24 cellular contexts compared by ENCODE assay signal in the genomic region with DNA sequence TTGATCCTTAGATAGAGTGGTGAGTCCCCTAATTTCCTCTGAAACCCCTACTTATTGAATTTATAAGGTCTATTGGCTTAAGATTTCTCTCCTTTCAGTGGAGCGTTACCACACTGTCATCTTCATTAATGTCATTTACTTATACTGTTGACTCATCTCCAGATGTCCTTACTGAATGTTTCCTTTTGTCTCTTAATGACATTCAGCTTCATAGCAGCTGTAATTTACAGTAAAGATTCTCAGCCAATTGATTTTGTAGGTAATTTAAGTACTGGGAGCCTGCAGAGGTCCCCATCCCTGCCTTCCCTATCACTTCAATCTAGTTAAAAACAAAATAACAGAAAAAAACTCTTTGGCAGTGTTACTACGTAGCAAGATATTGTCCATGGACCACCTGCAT. TPM values are rescaled to one million over a fixed set of nuclear protein-coding genes. Genes with fewer than 3 reads are reported as not detected.
DNase-seq lines count a peak whose midpoint lies in the region; ATAC-seq, FAIRE-seq and TF ChIP-seq lines count a peak whose summit lies in the region.
"Had no signal": no experiment of that assay in that cellular context is flagged by ENCODE, and none has a peak within 500 bp of the region (broad histone marks: within the 10 kb centered on the region; RNA-seq: fewer than 3 reads in every experiment).

No MANE protein-coding gene starts in this region.

- no peaks in the 10 kb centered on the region for H3K27me3 ChIP-seq in SK-N-SH (ENCODE audit: insufficient read depth)
- no peaks in the 10 kb centered on the region for H3K27me3 ChIP-seq in HepG2 (ENCODE audit: control insufficient read depth in 1 of 2, insufficient read depth in 2 of 2, low read length in 2 of 2)
- H3K27me3 ChIP-seq: MG63, Peyer's patch had no signal

- no peaks in the 10 kb centered on the region for H3K79me2 ChIP-seq in SK-N-SH (ENCODE audit: insufficient read depth)
- no peaks in the 10 kb centered on the region for H3K79me2 ChIP-seq in HepG2 (ENCODE audit: insufficient read depth, low read length)

- no peak for TF ChIP-seq RAD21 in SK-N-SH (IDR thresholded peaks at IDR 0.05; ENCODE audit: low read length)
- TF ChIP-seq RAD21 in HepG2 (CRISPR knock-in tag; IDR thresholded peaks at IDR 0.05) = no peak

- H3K4me2 ChIP-seq in SK-N-SH = no peak overlapping the region
- H3K4me2 ChIP-seq in HepG2 (ENCODE audit: low read depth, low read length) = no peak overlapping the region

- H3K36me3 ChIP-seq in SK-N-SH (replicated peaks in 1 of 2; ENCODE audit: control insufficient read depth in 1 of 2, insufficient read depth in 2 of 2, low read length in 1 of 2) (no peaks in the 10 kb centered on the region), HepG2 (replicated peaks in 1 of 2; ENCODE audit: control insufficient read depth in 1 of 2, insufficient read depth in 2 of 2, low read length in 2 of 2) (no peaks in the 10 kb centered on the region)

- H4K20me1 ChIP-seq in SK-N-SH (ENCODE audit: insufficient read depth) (no peaks in the 10 kb centered on the region), HepG2 (ENCODE audit: insufficient read depth, low read length) (no peaks in the 10 kb centered on the region)

- CTCF ChIA-PET in SK-N-SH (lab: Yijun Ruan, JAX) (interaction anchor here (0.7 to 2.4 kb wide), 4 partner anchors 8 to 240 kb away, joined by 3 to 8 read pairs (median 4); no protein-coding TSS in a partner anchor), HepG2 (lab: Yijun Ruan, JAX; ENCODE audit: low intra/inter-chr PET ratio, low total read pairs) (no interaction called here)

- in situ Hi-C loops in HepG2 (cut with HindIII; ENCODE audit: extremely low pct_ligation_motif_present, low pct_unique_long_range_greater_than_20kb) = loop anchor here (10.0 kb wide), 1 partner anchor 55 kb away; the partner anchor contains the start of genes DHFR2 and NSUN3

- H3K4me1 ChIP-seq in SK-N-SH (ENCODE audit: control insufficient read depth in 1 of 2, insufficient read depth in 2 of 2, low read depth in 1 of 2, low read length in 1 of 2) (peaks cover 0 to 7% of the 10 kb centered on the region in 2 experiments; a peak in 1 of 4 replicates), HepG2 (ENCODE audit: insufficient read depth, low read length) (no peaks in the 10 kb centered on the region)
- H3K4me1 ChIP-seq: Peyer's patch had no signal

- DNase-seq in NCI-H510A treated with DMSO at 0.1 percent for 48 hours (lab: John Stamatoyannopoulos, UW) (peak; percentile 7), NCI-H510A (lab: John Stamatoyannopoulos, UW) (no peak), NCI-H146 treated with DMSO at 0.1 percent for 48 hours (lab: John Stamatoyannopoulos, UW; ENCODE audit: unreplicated experiment) (peak; percentile 70), NCI-H82 (lab: John Stamatoyannopoulos, UW) (peak; percentile 68), SK-N-SH (peak; percentile 14), HepG2 (ENCODE audit: low spot score) (no peak), medulla oblongata (ENCODE audit: extremely low spot score) (no peak)
- DNase-seq: CD4-positive, alpha-beta T cell; DMS153; GDM1; GOT3; Kasumi-1; MG63; NCI-H1092; NCI-H1694 treated with DMSO at 0.1 percent for 48 hours; NCI-H446 treated with DMSO at 0.1 percent for 48 hours; Peyer's patch; T-helper 1 cell had no signal

- TF ChIP-seq CTCF in SK-N-SH (IDR thresholded peaks at IDR 0.05) = no peak
- no peak for TF ChIP-seq CTCF in HepG2 (CRISPR knock-in tag; IDR thresholded peaks at IDR 0.05)

- peak in 1 of 2 experiments; percentile 51; a peak in 1 of 4 replicates for TF ChIP-seq EP300 in SK-N-SH (IDR thresholded peaks at IDR 0.05; ENCODE audit: borderline replicate concordance in 1 of 2, low read depth in 1 of 2, low read length in 1 of 2)
- TF ChIP-seq EP300 in HepG2 (IDR thresholded peaks at IDR 0.05; ENCODE audit: low read depth in 2 of 2, low read length in 2 of 2) = no peak
- TF ChIP-seq EP300 in HepG2 (CRISPR knock-in tag; IDR thresholded peaks at IDR 0.05; ENCODE audit: borderline replicate concordance) = no peak

- FAIRE-seq in HepG2 (lab: Jason Lieb, UNC) = no peak

- ATAC-seq in GM18511 (IDR thresholded peaks at IDR 0.05; ENCODE audit: unreplicated experiment) (no peak), HepG2 (no peak)
- ATAC-seq: HCT116, Right ventricle myocardium inferior had no signal

- no TSS peak for BruUV-seq in HepG2 (replicated peaks; lab: Mats Ljungman, UMichigan)

- WGBS in SK-N-SH (ENCODE audit: low lambda C conversion rate) = 60% methylated on average over 2 of the region's 2 CpGs
- 98% methylated on average over 2 of the region's 2 CpGs for WGBS in HepG2 (ENCODE audit: low lambda C conversion rate)

- H3K9ac ChIP-seq in SK-N-SH = no peak overlapping the region
- no peak overlapping the region for H3K9ac ChIP-seq in HepG2 (ENCODE audit: insufficient read depth, low read depth, low read length)

- no peak for TF ChIP-seq POLR2A in HepG2 (IDR thresholded peaks at IDR 0.05; ENCODE audit: insufficient read depth in 1 of 2, low read depth in 2 of 2, low read length in 2 of 2)

- no peaks in the 10 kb centered on the region for H3K9me3 ChIP-seq in SK-N-SH
- no peaks in the 10 kb centered on the region for H3K9me3 ChIP-seq in HepG2 (ENCODE audit: low read length)
- H3K9me3 ChIP-seq: MG63, Peyer's patch had no signal

- POLR2A ChIA-PET in SK-N-SH (lab: Yijun Ruan, JAX) = no interaction called here
- POLR2A ChIA-PET in HepG2 (lab: Yijun Ruan, JAX) = no interaction called here

- no peaks in the 10 kb centered on the region for H3F3A ChIP-seq in SK-N-SH (replicated peaks; ENCODE audit: insufficient read depth)

- intact Hi-C loops in HepG2 (cut with micrococcal nuclease; ENCODE audit: unreplicated experiment) = loop anchor here (10.0 kb wide), 1 partner anchor 235 kb away; no protein-coding TSS in a partner anchor

- H3K27ac ChIP-seq in SK-N-SH (ENCODE audit: low read depth in 2 of 2, low read length in 1 of 2) = peak overlapping the region in 1 of 2 experiments; percentile 60; a peak in 2 of 4 replicates
- no peak overlapping the region for H3K27ac ChIP-seq in HepG2 (ENCODE audit: extremely low read length, insufficient read depth, low read length)
- H3K27ac ChIP-seq: Peyer's patch had no signal

- no peak overlapping the region for H2AFZ ChIP-seq in SK-N-SH (ENCODE audit: low read depth)
- H2AFZ ChIP-seq in HepG2 (ENCODE audit: low read length) = no peak overlapping the region

- H3K4me3 ChIP-seq in SK-N-SH (ENCODE audit: low read depth in 2 of 2, low read length in 1 of 2) (no peak overlapping the region), HepG2 (replicated peaks in 1 of 3; ENCODE audit: insufficient read depth in 1 of 3, low read depth in 2 of 3, low read length in 3 of 3) (no peak overlapping the region)
- H3K4me3 ChIP-seq: MG63, Peyer's patch had no signal

- no peaks in the 10 kb centered on the region for H3K9me2 ChIP-seq in SK-N-SH

RNA-seq across cellular contexts. Expression of gene STX19, which starts 18.8 kb away (rescaled TPM):
- not detected in 2 replicates for polyA plus RNA-seq in SK-N-SH (2012; rRNA removed)
- polyA plus RNA-seq in SK-N-SH (2012; cell fraction: cytosol; rRNA removed) = not detected in 2 replicates
- polyA plus RNA-seq in SK-N-SH (2012; cell fraction: nucleus; rRNA removed) = not detected in 2 replicates
- total RNA-seq in HepG2 (2016; rRNA removed; fragmentation: Illumina TruSeq; extraction: Trizol) = not detected in 2 replicates
- total RNA-seq in HepG2 (2016; cell fraction: cytosol; rRNA removed; fragmentation: Illumina TruSeq; extraction: Trizol; ENCODE audit: low read depth) = not detected in 2 replicates
- total RNA-seq in HepG2 (2016; cell fraction: insoluble cytoplasmic fraction; rRNA removed; fragmentation: Illumina TruSeq; extraction: Trizol) = not detected in 2 replicates
- total RNA-seq in HepG2 (2016; cell fraction: membrane; rRNA removed; fragmentation: Illumina TruSeq; extraction: Trizol) = not detected in 2 replicates
- not detected in 2 replicates for total RNA-seq in HepG2 (2016; cell fraction: nucleus; rRNA removed; fragmentation: Illumina TruSeq; extraction: Trizol)
- not detected in 2 replicates for polyA plus RNA-seq in HepG2 (2011; rRNA removed)
- not detected in 2 replicates for polyA plus RNA-seq in HepG2 (2011; cell fraction: cytosol; rRNA removed)
- polyA plus RNA-seq in HepG2 (2011; cell fraction: nucleus; rRNA removed) = not detected in 2 replicates
- polyA plus RNA-seq in HepG2 (2012) = 0.12 TPM in 1 of 2 replicates, not detected in the other
- polyA plus RNA-seq in HepG2 (2016; cell fraction: cytosol; fragmentation: Illumina TruSeq; extraction: Trizol; ENCODE audit: low read depth) = not detected in 2 replicates
- not detected in 2 replicates for polyA plus RNA-seq in HepG2 (2016; cell fraction: insoluble cytoplasmic fraction; fragmentation: Illumina TruSeq; extraction: Trizol; ENCODE audit: low read depth)
- not detected in 2 replicates for polyA plus RNA-seq in HepG2 (2016; cell fraction: membrane; fragmentation: Illumina TruSeq; extraction: Trizol; ENCODE audit: low read depth)
- polyA plus RNA-seq in HepG2 (2016; cell fraction: nucleus; fragmentation: Illumina TruSeq; extraction: Trizol; ENCODE audit: insufficient read depth, low read depth) = not detected in 2 replicates
- polyA minus RNA-seq in HepG2 (2011; rRNA and poly(A)+ RNA removed; ENCODE audit: low replicate concordance) = not detected in 2 replicates
- not detected in 2 replicates for polyA minus RNA-seq in HepG2 (2011; cell fraction: cytosol; rRNA and poly(A)+ RNA removed)
- not detected in 2 replicates for polyA minus RNA-seq in HepG2 (2011; cell fraction: nucleus; rRNA and poly(A)+ RNA removed)
- total RNA-seq: A172; CD4-positive, alpha-beta T cell; Daoy; Right ventricle myocardium inferior had no signal
- polyA plus RNA-seq: BJ had no signal

RNA-seq across cellular contexts. Expression of gene ARL13B, which starts 29.7 kb away (rescaled TPM):
- 4.9 and 6.4 TPM in 2 replicates for polyA plus RNA-seq in SK-N-SH (2012; rRNA removed)
- 5.4 and 7.2 TPM in 2 replicates for polyA plus RNA-seq in SK-N-SH (2012; cell fraction: cytosol; rRNA removed)
- polyA plus RNA-seq in SK-N-SH (2012; cell fraction: nucleus; rRNA removed) = 5.2 and 5.9 TPM in 2 replicates
- 9.6 and 12.7 TPM in 2 replicates for total RNA-seq in HepG2 (2016; rRNA removed; fragmentation: Illumina TruSeq; extraction: Trizol)
- total RNA-seq in HepG2 (2016; cell fraction: cytosol; rRNA removed; fragmentation: Illumina TruSeq; extraction: Trizol; ENCODE audit: low read depth) = 16.9 and 22.2 TPM in 2 replicates
- total RNA-seq in HepG2 (2016; cell fraction: insoluble cytoplasmic fraction; rRNA removed; fragmentation: Illumina TruSeq; extraction: Trizol) = 10.0 and 11.7 TPM in 2 replicates
- 4.1 and 5.4 TPM in 2 replicates for total RNA-seq in HepG2 (2016; cell fraction: membrane; rRNA removed; fragmentation: Illumina TruSeq; extraction: Trizol)
- 7.1 and 8.3 TPM in 2 replicates for total RNA-seq in HepG2 (2016; cell fraction: nucleus; rRNA removed; fragmentation: Illumina TruSeq; extraction: Trizol)
- polyA plus RNA-seq in HepG2 (2011; rRNA removed) = 1.6 and 2.2 TPM in 2 replicates
- 1.5 and 2.6 TPM in 2 replicates for polyA plus RNA-seq in HepG2 (2011; cell fraction: cytosol; rRNA removed)
- 1.1 and 1.5 TPM in 2 replicates for polyA plus RNA-seq in HepG2 (2011; cell fraction: nucleus; rRNA removed)
- 3.0 and 3.2 TPM in 2 replicates for polyA plus RNA-seq in HepG2 (2012)
- 0.16 and 0.32 TPM in 2 replicates for polyA plus RNA-seq in HepG2 (2016; cell fraction: cytosol; fragmentation: Illumina TruSeq; extraction: Trizol; ENCODE audit: low read depth)
- polyA plus RNA-seq in HepG2 (2016; cell fraction: insoluble cytoplasmic fraction; fragmentation: Illumina TruSeq; extraction: Trizol; ENCODE audit: low read depth) = 11.0 and 11.4 TPM in 2 replicates
- 0.80 and 1.2 TPM in 2 replicates for polyA plus RNA-seq in HepG2 (2016; cell fraction: membrane; fragmentation: Illumina TruSeq; extraction: Trizol; ENCODE audit: low read depth)
- polyA plus RNA-seq in HepG2 (2016; cell fraction: nucleus; fragmentation: Illumina TruSeq; extraction: Trizol; ENCODE audit: insufficient read depth, low read depth) = 6.5 and 8.1 TPM in 2 replicates
- 3.2 and 4.0 TPM in 2 replicates for polyA minus RNA-seq in HepG2 (2011; rRNA and poly(A)+ RNA removed; ENCODE audit: low replicate concordance)
- polyA minus RNA-seq in HepG2 (2011; cell fraction: cytosol; rRNA and poly(A)+ RNA removed) = 3.1 and 4.7 TPM in 2 replicates
- 2.4 and 3.7 TPM in 2 replicates for polyA minus RNA-seq in HepG2 (2011; cell fraction: nucleus; rRNA and poly(A)+ RNA removed)

RNA-seq across cellular contexts. Expression of gene PROS1, which starts 35.9 kb away (rescaled TPM):
- polyA plus RNA-seq in SK-N-SH (2012; rRNA removed) (9.1 and 15.0 TPM in 2 replicates), HepG2 (2011; rRNA removed) (57.3 and 63.8 TPM in 2 replicates)
- 16.6 and 17.8 TPM in 2 replicates for polyA plus RNA-seq in SK-N-SH (2012; cell fraction: cytosol; rRNA removed)
- polyA plus RNA-seq in SK-N-SH (2012; cell fraction: nucleus; rRNA removed) = 4.6 and 9.2 TPM in 2 replicates
- total RNA-seq in HepG2 (2016; rRNA removed; fragmentation: Illumina TruSeq; extraction: Trizol) = 45.6 and 76.8 TPM in 2 replicates
- 6.6 and 7.7 TPM in 2 replicates for total RNA-seq in HepG2 (2016; cell fraction: cytosol; rRNA removed; fragmentation: Illumina TruSeq; extraction: Trizol; ENCODE audit: low read depth)
- total RNA-seq in HepG2 (2016; cell fraction: insoluble cytoplasmic fraction; rRNA removed; fragmentation: Illumina TruSeq; extraction: Trizol) = 45.9 and 77.9 TPM in 2 replicates
- total RNA-seq in HepG2 (2016; cell fraction: membrane; rRNA removed; fragmentation: Illumina TruSeq; extraction: Trizol) = 16.5 and 18.4 TPM in 2 replicates
- total RNA-seq in HepG2 (2016; cell fraction: nucleus; rRNA removed; fragmentation: Illumina TruSeq; extraction: Trizol) = 67.0 and 76.8 TPM in 2 replicates
- 27.3 and 46.9 TPM in 2 replicates for polyA plus RNA-seq in HepG2 (2011; cell fraction: cytosol; rRNA removed)
- polyA plus RNA-seq in HepG2 (2011; cell fraction: nucleus; rRNA removed) = 15.9 and 19.0 TPM in 2 replicates
- polyA plus RNA-seq in HepG2 (2012) = 49.8 and 56.8 TPM in 2 replicates
- 3.4 and 4.6 TPM in 2 replicates for polyA plus RNA-seq in HepG2 (2016; cell fraction: cytosol; fragmentation: Illumina TruSeq; extraction: Trizol; ENCODE audit: low read depth)
- 34.0 and 37.7 TPM in 2 replicates for polyA plus RNA-seq in HepG2 (2016; cell fraction: insoluble cytoplasmic fraction; fragmentation: Illumina TruSeq; extraction: Trizol; ENCODE audit: low read depth)
- 8.8 and 10.1 TPM in 2 replicates for polyA plus RNA-seq in HepG2 (2016; cell fraction: membrane; fragmentation: Illumina TruSeq; extraction: Trizol; ENCODE audit: low read depth)
- 73.1 and 76.0 TPM in 2 replicates for polyA plus RNA-seq in HepG2 (2016; cell fraction: nucleus; fragmentation: Illumina TruSeq; extraction: Trizol; ENCODE audit: insufficient read depth, low read depth)
- polyA minus RNA-seq in HepG2 (2011; rRNA and poly(A)+ RNA removed; ENCODE audit: low replicate concordance) = 1.6 and 26.2 TPM in 2 replicates
- 52.4 and 70.5 TPM in 2 replicates for polyA minus RNA-seq in HepG2 (2011; cell fraction: cytosol; rRNA and poly(A)+ RNA removed)
- polyA minus RNA-seq in HepG2 (2011; cell fraction: nucleus; rRNA and poly(A)+ RNA removed) = 31.2 and 49.1 TPM in 2 replicates
- total RNA-seq: CD4-positive, alpha-beta T cell had no signal

RNA-seq across cellular contexts. Expression of gene DHFR2, which starts 53.1 kb away (rescaled TPM):
- polyA plus RNA-seq in SK-N-SH (2012; rRNA removed) (1.3 and 1.9 TPM in 2 replicates), HepG2 (2011; rRNA removed) (1.4 and 1.8 TPM in 2 replicates)
- 2.3 TPM in 2 replicates for polyA plus RNA-seq in SK-N-SH (2012; cell fraction: cytosol; rRNA removed)
- 0.75 and 1.1 TPM in 2 replicates for polyA plus RNA-seq in SK-N-SH (2012; cell fraction: nucleus; rRNA removed)
- total RNA-seq in HepG2 (2016; rRNA removed; fragmentation: Illumina TruSeq; extraction: Trizol) = 3.1 and 4.6 TPM in 2 replicates
- 0.35 and 0.40 TPM in 2 replicates for total RNA-seq in HepG2 (2016; cell fraction: cytosol; rRNA removed; fragmentation: Illumina TruSeq; extraction: Trizol; ENCODE audit: low read depth)
- 3.1 and 4.0 TPM in 2 replicates for total RNA-seq in HepG2 (2016; cell fraction: insoluble cytoplasmic fraction; rRNA removed; fragmentation: Illumina TruSeq; extraction: Trizol)
- total RNA-seq in HepG2 (2016; cell fraction: membrane; rRNA removed; fragmentation: Illumina TruSeq; extraction: Trizol) = 1.1 and 1.5 TPM in 2 replicates
- total RNA-seq in HepG2 (2016; cell fraction: nucleus; rRNA removed; fragmentation: Illumina TruSeq; extraction: Trizol) = 3.9 and 4.0 TPM in 2 replicates
- 0.78 and 1.1 TPM in 2 replicates for polyA plus RNA-seq in HepG2 (2011; cell fraction: cytosol; rRNA removed)
- polyA plus RNA-seq in HepG2 (2011; cell fraction: nucleus; rRNA removed) = 0.68 and 0.95 TPM in 2 replicates
- polyA plus RNA-seq in HepG2 (2012) = 2.8 and 2.9 TPM in 2 replicates
- 0.07 and 0.23 TPM in 2 replicates for polyA plus RNA-seq in HepG2 (2016; cell fraction: cytosol; fragmentation: Illumina TruSeq; extraction: Trizol; ENCODE audit: low read depth)
- 2.3 and 3.2 TPM in 2 replicates for polyA plus RNA-seq in HepG2 (2016; cell fraction: insoluble cytoplasmic fraction; fragmentation: Illumina TruSeq; extraction: Trizol; ENCODE audit: low read depth)
- 0.55 and 0.68 TPM in 2 replicates for polyA plus RNA-seq in HepG2 (2016; cell fraction: membrane; fragmentation: Illumina TruSeq; extraction: Trizol; ENCODE audit: low read depth)
- 4.0 TPM in 2 replicates for polyA plus RNA-seq in HepG2 (2016; cell fraction: nucleus; fragmentation: Illumina TruSeq; extraction: Trizol; ENCODE audit: insufficient read depth, low read depth)
- polyA minus RNA-seq in HepG2 (2011; rRNA and poly(A)+ RNA removed; ENCODE audit: low replicate concordance) = 1.3 and 1.7 TPM in 2 replicates
- 1.5 and 1.8 TPM in 2 replicates for polyA minus RNA-seq in HepG2 (2011; cell fraction: cytosol; rRNA and poly(A)+ RNA removed)
- polyA minus RNA-seq in HepG2 (2011; cell fraction: nucleus; rRNA and poly(A)+ RNA removed) = 5.0 and 6.6 TPM in 2 replicates

RNA-seq across cellular contexts. Expression of gene NSUN3, which starts 53.2 kb away (rescaled TPM):
- polyA plus RNA-seq in SK-N-SH (2012; rRNA removed) (2.9 and 3.3 TPM in 2 replicates), HepG2 (2011; rRNA removed) (3.2 and 3.6 TPM in 2 replicates)
- polyA plus RNA-seq in SK-N-SH (2012; cell fraction: cytosol; rRNA removed) = 3.6 and 3.7 TPM in 2 replicates
- polyA plus RNA-seq in SK-N-SH (2012; cell fraction: nucleus; rRNA removed) = 2.8 and 4.1 TPM in 2 replicates
- total RNA-seq in HepG2 (2016; rRNA removed; fragmentation: Illumina TruSeq; extraction: Trizol) = 10.6 and 12.4 TPM in 2 replicates
- total RNA-seq in HepG2 (2016; cell fraction: cytosol; rRNA removed; fragmentation: Illumina TruSeq; extraction: Trizol; ENCODE audit: low read depth) = 1.8 and 2.6 TPM in 2 replicates
- 9.4 and 12.2 TPM in 2 replicates for total RNA-seq in HepG2 (2016; cell fraction: insoluble cytoplasmic fraction; rRNA removed; fragmentation: Illumina TruSeq; extraction: Trizol)
- 3.2 and 3.7 TPM in 2 replicates for total RNA-seq in HepG2 (2016; cell fraction: membrane; rRNA removed; fragmentation: Illumina TruSeq; extraction: Trizol)
- 17.1 and 23.0 TPM in 2 replicates for total RNA-seq in HepG2 (2016; cell fraction: nucleus; rRNA removed; fragmentation: Illumina TruSeq; extraction: Trizol)
- polyA plus RNA-seq in HepG2 (2011; cell fraction: cytosol; rRNA removed) = 1.7 and 2.3 TPM in 2 replicates
- polyA plus RNA-seq in HepG2 (2011; cell fraction: nucleus; rRNA removed) = 2.4 and 2.5 TPM in 2 replicates
- polyA plus RNA-seq in HepG2 (2012) = 4.1 and 4.2 TPM in 2 replicates
- polyA plus RNA-seq in HepG2 (2016; cell fraction: cytosol; fragmentation: Illumina TruSeq; extraction: Trizol; ENCODE audit: low read depth) = 0.26 and 0.83 TPM in 2 replicates
- 8.8 and 9.8 TPM in 2 replicates for polyA plus RNA-seq in HepG2 (2016; cell fraction: insoluble cytoplasmic fraction; fragmentation: Illumina TruSeq; extraction: Trizol; ENCODE audit: low read depth)
- 0.47 and 1.3 TPM in 2 replicates for polyA plus RNA-seq in HepG2 (2016; cell fraction: membrane; fragmentation: Illumina TruSeq; extraction: Trizol; ENCODE audit: low read depth)
- polyA plus RNA-seq in HepG2 (2016; cell fraction: nucleus; fragmentation: Illumina TruSeq; extraction: Trizol; ENCODE audit: insufficient read depth, low read depth) = 5.3 and 6.2 TPM in 2 replicates
- 8.0 and 14.5 TPM in 2 replicates for polyA minus RNA-seq in HepG2 (2011; rRNA and poly(A)+ RNA removed; ENCODE audit: low replicate concordance)
- polyA minus RNA-seq in HepG2 (2011; cell fraction: cytosol; rRNA and poly(A)+ RNA removed) = 3.4 and 4.0 TPM in 2 replicates
- 31.7 and 41.6 TPM in 2 replicates for polyA minus RNA-seq in HepG2 (2011; cell fraction: nucleus; rRNA and poly(A)+ RNA removed)

Comparison
In these comparisons a context has a peak if more than half of its experiments do, and no peak if none do; other contexts are left out.
1. DNase-seq: peak in NCI-H510A treated with DMSO at 0.1 percent for 48 hours (single experiment), NCI-H146 treated with DMSO at 0.1 percent for 48 hours (single experiment), NCI-H82 (single experiment) and SK-N-SH (single experiment); none in NCI-H510A (single experiment), HepG2 (single experiment) and medulla oblongata (single experiment).